9 cellular contexts compared by ENCODE assay signal in the genomic region with DNA sequence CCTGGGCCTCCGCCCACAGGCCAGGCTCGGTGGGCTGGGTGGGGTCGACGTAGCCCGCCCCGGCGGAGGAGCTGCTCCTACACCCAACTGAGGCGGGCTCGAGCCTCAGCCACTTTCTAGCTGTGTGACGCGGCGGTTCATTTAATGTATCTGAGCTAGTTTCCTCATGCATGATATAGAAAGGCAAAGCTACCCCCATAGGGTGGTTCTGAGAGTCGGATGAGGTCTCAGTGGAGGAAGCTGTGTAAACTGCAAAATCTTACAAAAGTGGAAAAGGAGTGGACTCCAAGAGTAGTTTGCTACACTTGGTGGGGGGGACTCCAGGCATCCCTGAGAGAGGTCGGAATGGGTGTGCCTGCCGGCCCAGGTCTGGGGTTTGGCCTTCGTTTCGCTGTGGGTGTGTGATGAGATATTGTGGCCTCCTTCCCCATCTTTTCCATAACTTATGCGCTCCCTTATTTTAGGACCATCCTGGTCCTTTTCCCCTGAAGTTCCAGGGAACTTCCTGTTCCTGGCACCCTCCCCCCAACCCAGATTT. TPM values are rescaled to one million over a fixed set of nuclear protein-coding genes. Genes with fewer than 3 reads are reported as not detected.
DNase-seq lines count a peak whose midpoint lies in the region; ATAC-seq and TF ChIP-seq lines count a peak whose summit lies in the region.
"Had no signal": no experiment of that assay in that cellular context is flagged by ENCODE, and none has a peak within 500 bp of the region (broad histone marks: within the 10 kb centered on the region; RNA-seq: fewer than 3 reads in every experiment).

No MANE protein-coding gene starts in this region.

- H2AFZ ChIP-seq in ACC112 (ENCODE audit: low read length, unreplicated experiment), result peak overlapping the region; percentile 80

- H3K27ac ChIP-seq in ACC112 (ENCODE audit: low read depth, low read length) (no peak overlapping the region; the same call in 1 of the 2 replicates), HL-60 (replicated peaks) (peak overlapping the region; percentile 80), adrenal gland (peak overlapping the region in 4 of 5 donors; percentile 66 to 91 (median 80)), thymus (ENCODE audit: low read depth) (no peak overlapping the region)

- H3K4me3 ChIP-seq in ACC112 (ENCODE audit: low read depth, low read length), result peak overlapping the region; percentile 95
- peak overlapping the region; percentile 76 for H3K4me3 ChIP-seq in HL-60 (replicated peaks; ENCODE audit: insufficient read depth, low read length)
- peak overlapping the region; percentile 69 to 94 (median 80) for H3K4me3 ChIP-seq in adrenal gland
- peak overlapping the region; percentile 76 for H3K4me3 ChIP-seq in thymus (ENCODE audit: low read length)

- DNase-seq in HL-60 (ENCODE audit: low read depth in 1 of 2, low spot score in 1 of 2) (peak in 1 of 2 experiments; percentile 29), adrenal gland (peak in 1 of 7 donors; percentile 53), left colon (peak in 1 of 2 donors; percentile 28), NCI-H1436 treated with DMSO at 0.1 percent for 48 hours (lab: John Stamatoyannopoulos, UW) (no peak)
- DNase-seq in effector CD8-positive, alpha-beta T cell (lab: John Stamatoyannopoulos, UW), result no peak

- H3K9me3 ChIP-seq in adrenal gland (replicated peaks in 1 of 3), result no peaks in the 10 kb centered on the region
- H3K9me3 ChIP-seq in thymus (ENCODE audit: control insufficient read depth), result no peaks in the 10 kb centered on the region

- H3K4me1 ChIP-seq in ACC112 (ENCODE audit: control insufficient read depth, insufficient read depth, low read length, unreplicated experiment) (peaks cover 33% of the 10 kb centered on the region), adrenal gland (replicated peaks in 1 of 2) (peaks cover 29 to 42% of the 10 kb centered on the region in 2 donors), thymus (ENCODE audit: control insufficient read depth, insufficient read depth, low read length) (peaks cover 5% of the 10 kb centered on the region)

- H3K79me2 ChIP-seq in ACC112 (ENCODE audit: control insufficient read depth, insufficient read depth, low read length, unreplicated experiment), result peaks cover 56% of the 10 kb centered on the region

- H3K27me3 ChIP-seq in ACC112 (ENCODE audit: insufficient read depth, low read length) (no peaks in the 10 kb centered on the region), HL-60 (ENCODE audit: insufficient read depth, poor library complexity, severe bottlenecking) (no peaks in the 10 kb centered on the region), adrenal gland (no peaks in the 10 kb centered on the region), thymus (ENCODE audit: control insufficient read depth, insufficient read depth) (no peaks in the 10 kb centered on the region)

- no peaks in the 10 kb centered on the region for H3K36me3 ChIP-seq in ACC112 (ENCODE audit: insufficient read depth, low read length)
- no peaks in the 10 kb centered on the region for H3K36me3 ChIP-seq in adrenal gland (replicated peaks in 1 of 2)
- no peaks in the 10 kb centered on the region for H3K36me3 ChIP-seq in thymus (ENCODE audit: control insufficient read depth, insufficient read depth)

- 5 to 9% (median 6%) methylated on average over 9 to 18 of the region's 18 CpGs for WGBS in adrenal gland, 4 donors
- 21% methylated on average over 18 of the region's 18 CpGs for WGBS in thymus

- TF ChIP-seq CTCF in HL-60 (IDR thresholded peaks at IDR 0.05; ENCODE audit: insufficient read depth, low read length), result no peak
- no peak for TF ChIP-seq CTCF in adrenal gland (IDR thresholded peaks at IDR 0.05)

- intact Hi-C loops in adrenal gland (cut with DNase I), result no loop called here
- intact Hi-C loops in left colon (cut with DNase I, micrococcal nuclease), result no loop called here

- no peak for TF ChIP-seq POLR2A in adrenal gland (IDR thresholded peaks at IDR 0.05)

- ATAC-seq in GM18870 (IDR thresholded peaks at IDR 0.05; ENCODE audit: unreplicated experiment), result peak; percentile 25
- ATAC-seq in left colon, result peak; percentile 45

RNA-seq across cellular contexts. Expression of gene PDIA5, which starts 0.9 kb away (rescaled TPM):
- total RNA-seq in adrenal gland (10 to 100 TPM; 39.0 to 88.9 (median 56.7) TPM), left colon (10 to 100 TPM; 34.7 to 37.7 TPM)
- polyA plus RNA-seq in adrenal gland (10 to 100 TPM; 27.0 to 52.6 (median 29.3) TPM), thymus (6.1 TPM)

RNA-seq across cellular contexts. Expression of gene SEMA5B, which starts 40.2 kb away (rescaled TPM):
- total RNA-seq in adrenal gland, result 1 to 10 TPM in 6 of 8 donors, under 1 TPM in 2; 0.35 to 2.1 (median 1.6) TPM
- polyA plus RNA-seq in adrenal gland, result 1 to 10 TPM in 2 of 3 donors, under 1 TPM in 1; 0.99 to 4.3 (median 3.0) TPM
- total RNA-seq in left colon, result under 1 TPM; 0.15 to 0.59 TPM
- 0.46 TPM for polyA plus RNA-seq in thymus
- total RNA-seq: pulmonary artery endothelial cell had no signal

Comparison
In these comparisons a context has a peak if more than half of its experiments do, and no peak if none do; other contexts are left out.
1. H3K27ac ChIP-seq: peak in HL-60 (single experiment) and adrenal gland (4 of 5); none in ACC112 (single experiment) and thymus (single experiment).
2. Peak in every context shown above with its lines, with median percentiles within 50 percentile points of each other: H3K4me3 ChIP-seq.